Comparison of ENCODE assay signal across 10 cellular contexts in genomic region chr13:94417294-94417693, GRCh38.
DNase-seq lines count a peak whose midpoint lies in the region; ATAC-seq lines count a peak whose summit lies in the region.
"Had no signal": no experiment of that assay in that cellular context is flagged by ENCODE, and none has a peak within 500 bp of the region (broad histone marks: within the 10 kb centered on the region; RNA-seq: fewer than 3 reads in every experiment).

No MANE protein-coding gene starts in this region.

- peaks cover 16% of the 10 kb centered on the region for H3K36me3 Mint-ChIP-seq in activated naive CD4-positive, alpha-beta T cell treated with anti-CD3 and anti-CD28 coated beads, Interleukin-2, amount 50 U/mL, for 24 hours
- peaks cover 13% of the 10 kb centered on the region for H3K36me3 Mint-ChIP-seq in activated naive CD4-positive, alpha-beta T cell treated with anti-CD3 and anti-CD28 coated beads, Interleukin-2, amount 10 ng/mL, durations not matched to agents 7 days and 5 days
- peaks cover 37% of the 10 kb centered on the region for H3K36me3 Mint-ChIP-seq in activated naive CD8-positive, alpha-beta T cell treated with anti-CD3 and anti-CD28 coated beads for 36 hours

- CTCF ChIA-PET in activated naive CD4-positive, alpha-beta T cell treated with anti-CD3 and anti-CD28 coated beads, Interleukin-2, amount 10 ng/mL, durations not matched to agents 7 days and 5 days (lab: Charles Lee): interaction anchor here (1.0 kb wide), 1 partner anchor 14 kb away, joined by 3 read pairs; no protein-coding TSS in a partner anchor

- no peaks in the 10 kb centered on the region for H3K27me3 Mint-ChIP-seq in activated naive CD4-positive, alpha-beta T cell treated with anti-CD3 and anti-CD28 coated beads, Interleukin-2, amount 50 U/mL, for 24 hours
- H3K27me3 Mint-ChIP-seq in activated naive CD4-positive, alpha-beta T cell treated with anti-CD3 and anti-CD28 coated beads, Interleukin-2, amount 10 ng/mL, durations not matched to agents 7 days and 5 days: no peaks in the 10 kb centered on the region
- H3K27me3 Mint-ChIP-seq in activated naive CD8-positive, alpha-beta T cell treated with anti-CD3 and anti-CD28 coated beads for 36 hours: no peaks in the 10 kb centered on the region

- DNase-seq in activated naive CD4-positive, alpha-beta T cell treated with anti-CD3 and anti-CD28 coated beads, Interleukin-2, amount 10 ng/mL, durations not matched to agents 7 days and 5 days: no peak
- DNase-seq in NCI-H69 (lab: John Stamatoyannopoulos, UW): peak; percentile 37
- DNase-seq in activated naive CD8-positive, alpha-beta T cell treated with anti-CD3 and anti-CD28 coated beads for 36 hours: no peak
- no peak for DNase-seq in NCI-H1105 treated with DMSO at 0.1 percent for 48 hours (lab: John Stamatoyannopoulos, UW)
- DNase-seq: AML-193; Caco-2; CD4-positive, alpha-beta T cell; IMR-90 had no signal

- H3K4me3 Mint-ChIP-seq in activated naive CD4-positive, alpha-beta T cell treated with anti-CD3 and anti-CD28 coated beads, Interleukin-2, amount 50 U/mL, for 24 hours: peak overlapping the region; percentile 55
- no peak overlapping the region for H3K4me3 Mint-ChIP-seq in activated naive CD4-positive, alpha-beta T cell treated with anti-CD3 and anti-CD28 coated beads, Interleukin-2, amount 10 ng/mL, durations not matched to agents 7 days and 5 days
- H3K4me3 Mint-ChIP-seq in activated naive CD8-positive, alpha-beta T cell treated with anti-CD3 and anti-CD28 coated beads for 36 hours: no peak overlapping the region
- H3K4me3 Mint-ChIP-seq: CD4-positive, alpha-beta T cell had no signal

- H3K4me1 Mint-ChIP-seq in activated naive CD4-positive, alpha-beta T cell treated with anti-CD3 and anti-CD28 coated beads, Interleukin-2, amount 50 U/mL, for 24 hours: peaks cover 51% of the 10 kb centered on the region
- peaks cover 22% of the 10 kb centered on the region for H3K4me1 Mint-ChIP-seq in activated naive CD4-positive, alpha-beta T cell treated with anti-CD3 and anti-CD28 coated beads, Interleukin-2, amount 10 ng/mL, durations not matched to agents 7 days and 5 days
- H3K4me1 Mint-ChIP-seq in activated naive CD8-positive, alpha-beta T cell treated with anti-CD3 and anti-CD28 coated beads for 36 hours: peaks cover 28% of the 10 kb centered on the region

- peak overlapping the region; percentile 96 for H3K27ac Mint-ChIP-seq in activated naive CD4-positive, alpha-beta T cell treated with anti-CD3 and anti-CD28 coated beads, Interleukin-2, amount 50 U/mL, for 24 hours
- no peak overlapping the region for H3K27ac Mint-ChIP-seq in activated naive CD4-positive, alpha-beta T cell treated with anti-CD3 and anti-CD28 coated beads, Interleukin-2, amount 10 ng/mL, durations not matched to agents 7 days and 5 days
- peak overlapping the region; percentile 56 for H3K27ac Mint-ChIP-seq in activated naive CD8-positive, alpha-beta T cell treated with anti-CD3 and anti-CD28 coated beads for 36 hours
- H3K27ac Mint-ChIP-seq: CD4-positive, alpha-beta T cell had no signal

- no peak for ATAC-seq in HG02759 (IDR thresholded peaks at IDR 0.05; ENCODE audit: unreplicated experiment)

- peaks cover 10% of the 10 kb centered on the region for H3K9me3 Mint-ChIP-seq in activated naive CD4-positive, alpha-beta T cell treated with anti-CD3 and anti-CD28 coated beads, Interleukin-2, amount 50 U/mL, for 24 hours
- peaks cover 29% of the 10 kb centered on the region for H3K9me3 Mint-ChIP-seq in activated naive CD4-positive, alpha-beta T cell treated with anti-CD3 and anti-CD28 coated beads, Interleukin-2, amount 10 ng/mL, durations not matched to agents 7 days and 5 days
- peaks cover 25% of the 10 kb centered on the region for H3K9me3 Mint-ChIP-seq in activated naive CD8-positive, alpha-beta T cell treated with anti-CD3 and anti-CD28 coated beads for 36 hours
